ENCODE assay signal across 1 cellular context in the genomic region with DNA sequence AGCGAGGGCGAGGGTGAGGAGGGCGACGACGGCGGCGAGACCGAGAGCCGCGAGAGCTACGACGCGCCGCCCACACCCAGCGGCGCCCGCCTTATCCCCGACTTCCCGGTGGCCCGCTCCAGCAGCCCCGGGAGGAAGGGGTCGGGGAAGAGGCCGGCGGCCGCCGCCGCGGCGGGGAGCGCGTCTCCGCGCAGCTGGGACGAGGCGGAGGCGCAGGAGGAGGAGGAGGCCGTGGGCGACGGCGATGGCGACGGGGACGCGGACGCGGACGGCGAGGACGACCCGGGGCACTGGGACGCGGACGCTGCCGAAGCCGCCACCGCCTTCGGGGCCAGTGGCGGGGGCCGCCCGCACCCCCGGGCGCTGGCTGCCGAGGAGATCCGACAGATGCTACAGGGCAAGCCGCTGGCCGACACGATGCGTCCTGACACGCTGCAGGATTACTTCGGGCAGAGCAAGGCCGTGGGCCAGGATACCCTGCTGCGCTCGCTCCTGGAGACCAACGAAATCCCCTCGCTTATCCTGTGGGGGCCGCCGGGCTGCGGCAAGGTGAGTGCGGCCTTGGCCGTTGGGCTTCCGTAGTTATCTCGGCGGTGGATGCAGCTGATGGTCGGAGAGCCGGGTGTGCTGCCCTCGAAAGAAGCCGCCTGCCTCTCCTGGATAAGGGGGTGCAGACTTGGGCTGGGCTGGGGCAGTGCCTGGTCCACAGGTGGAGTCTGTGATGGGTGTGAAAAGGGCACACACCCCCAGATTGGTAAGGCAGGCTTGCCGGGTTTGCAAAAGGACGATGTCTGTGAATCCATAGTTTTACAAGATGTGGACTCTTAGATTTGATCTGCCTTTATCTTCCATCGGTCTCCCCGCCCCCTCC.
TF ChIP-seq lines count a peak whose summit lies in the region.

No MANE protein-coding gene starts in this region.

TF ChIP-seq in HepG2, 621 proteins besides CTCF, POLR2A, EP300 and RAD21 (continued from another document and continues in another):
- TF ChIP-seq ZNF484 (CRISPR knock-in tag; IDR thresholded peaks at IDR 0.05; ENCODE audit: borderline replicate concordance, low read depth) = no peak
- no peak; the same call in 1 of the 2 replicates for TF ChIP-seq ZBTB2 (CRISPR knock-in tag; IDR thresholded peaks at IDR 0.05; ENCODE audit: low read depth)
- TF ChIP-seq NR0B2 (CRISPR knock-in tag; IDR thresholded peaks at IDR 0.05) = peak; percentile 19; the same call in 1 of the 2 replicates
- TF ChIP-seq FOXP4 (CRISPR knock-in tag; IDR thresholded peaks at IDR 0.05) = no peak
- peak; percentile 62; the same call in 1 of the 2 replicates for TF ChIP-seq ZNF232 (CRISPR knock-in tag; IDR thresholded peaks at IDR 0.05; ENCODE audit: borderline replicate concordance)
- TF ChIP-seq CEBPG (CRISPR knock-in tag; IDR thresholded peaks at IDR 0.05) = no peak
- 0 out of 2 replicates have a peak, but pooled peaks have one; percentile 81 for TF ChIP-seq ZNF138 (CRISPR knock-in tag; IDR thresholded peaks at IDR 0.05; ENCODE audit: low read depth)
- peak; percentile 48; the same call in 1 of the 2 replicates for TF ChIP-seq SRY (CRISPR knock-in tag; IDR thresholded peaks at IDR 0.05)
- no peak; the same call in 1 of the 2 replicates for TF ChIP-seq ZNF441 (CRISPR knock-in tag; IDR thresholded peaks at IDR 0.05; ENCODE audit: borderline replicate concordance)
- TF ChIP-seq, protein P1, sequence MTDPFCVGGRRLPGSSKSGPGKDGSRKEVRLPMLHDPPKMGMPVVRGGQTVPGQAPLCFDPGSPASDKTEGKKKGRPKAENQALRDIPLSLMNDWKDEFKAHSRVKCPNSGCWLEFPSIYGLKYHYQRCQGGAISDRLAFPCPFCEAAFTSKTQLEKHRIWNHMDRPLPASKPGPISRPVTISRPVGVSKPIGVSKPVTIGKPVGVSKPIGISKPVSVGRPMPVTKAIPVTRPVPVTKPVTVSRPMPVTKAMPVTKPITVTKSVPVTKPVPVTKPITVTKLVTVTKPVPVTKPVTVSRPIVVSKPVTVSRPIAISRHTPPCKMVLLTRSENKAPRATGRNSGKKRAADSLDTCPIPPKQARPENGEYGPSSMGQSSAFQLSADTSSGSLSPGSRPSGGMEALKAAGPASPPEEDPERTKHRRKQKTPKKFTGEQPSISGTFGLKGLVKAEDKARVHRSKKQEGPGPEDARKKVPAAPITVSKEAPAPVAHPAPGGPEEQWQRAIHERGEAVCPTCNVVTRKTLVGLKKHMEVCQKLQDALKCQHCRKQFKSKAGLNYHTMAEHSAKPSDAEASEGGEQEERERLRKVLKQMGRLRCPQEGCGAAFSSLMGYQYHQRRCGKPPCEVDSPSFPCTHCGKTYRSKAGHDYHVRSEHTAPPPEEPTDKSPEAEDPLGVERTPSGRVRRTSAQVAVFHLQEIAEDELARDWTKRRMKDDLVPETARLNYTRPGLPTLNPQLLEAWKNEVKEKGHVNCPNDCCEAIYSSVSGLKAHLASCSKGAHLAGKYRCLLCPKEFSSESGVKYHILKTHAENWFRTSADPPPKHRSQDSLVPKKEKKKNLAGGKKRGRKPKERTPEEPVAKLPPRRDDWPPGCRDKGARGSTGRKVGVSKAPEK (CRISPR knock-in tag; IDR thresholded peaks at IDR 0.05; ENCODE audit: borderline replicate concordance) = no peak
- no peak for TF ChIP-seq HCFC1 (IDR thresholded peaks at IDR 0.05; ENCODE audit: low read depth, low read length)
- no peak for TF ChIP-seq ZNF326 (CRISPR knock-in tag; IDR thresholded peaks at IDR 0.05; ENCODE audit: borderline replicate concordance)
- TF ChIP-seq ZGPAT (CRISPR knock-in tag; IDR thresholded peaks at IDR 0.05) = no peak
- TF ChIP-seq TCF12 (IDR thresholded peaks at IDR 0.05) = no peak
- TF ChIP-seq TCF12 (CRISPR knock-in tag; IDR thresholded peaks at IDR 0.05) = no peak
- TF ChIP-seq PAF1 (CRISPR knock-in tag; IDR thresholded peaks at IDR 0.05) = no peak
- TF ChIP-seq, protein P2, sequence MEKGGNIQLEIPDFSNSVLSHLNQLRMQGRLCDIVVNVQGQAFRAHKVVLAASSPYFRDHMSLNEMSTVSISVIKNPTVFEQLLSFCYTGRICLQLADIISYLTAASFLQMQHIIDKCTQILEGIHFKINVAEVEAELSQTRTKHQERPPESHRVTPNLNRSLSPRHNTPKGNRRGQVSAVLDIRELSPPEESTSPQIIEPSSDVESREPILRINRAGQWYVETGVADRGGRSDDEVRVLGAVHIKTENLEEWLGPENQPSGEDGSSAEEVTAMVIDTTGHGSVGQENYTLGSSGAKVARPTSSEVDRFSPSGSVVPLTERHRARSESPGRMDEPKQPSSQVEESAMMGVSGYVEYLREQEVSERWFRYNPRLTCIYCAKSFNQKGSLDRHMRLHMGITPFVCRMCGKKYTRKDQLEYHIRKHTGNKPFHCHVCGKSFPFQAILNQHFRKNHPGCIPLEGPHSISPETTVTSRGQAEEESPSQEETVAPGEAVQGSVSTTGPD (CRISPR knock-in tag; IDR thresholded peaks at IDR 0.05) = no peak
- TF ChIP-seq ZNF782 (CRISPR knock-in tag; IDR thresholded peaks at IDR 0.05; ENCODE audit: borderline replicate concordance) = no peak
- no peak for TF ChIP-seq SIX4 (CRISPR knock-in tag; IDR thresholded peaks at IDR 0.05)
- TF ChIP-seq HDAC2 (CRISPR knock-in tag; IDR thresholded peaks at IDR 0.05) = no peak
- no peak for TF ChIP-seq ZBTB20 (CRISPR knock-in tag; IDR thresholded peaks at IDR 0.05; ENCODE audit: borderline replicate concordance, low read depth)
- TF ChIP-seq, protein P3, sequence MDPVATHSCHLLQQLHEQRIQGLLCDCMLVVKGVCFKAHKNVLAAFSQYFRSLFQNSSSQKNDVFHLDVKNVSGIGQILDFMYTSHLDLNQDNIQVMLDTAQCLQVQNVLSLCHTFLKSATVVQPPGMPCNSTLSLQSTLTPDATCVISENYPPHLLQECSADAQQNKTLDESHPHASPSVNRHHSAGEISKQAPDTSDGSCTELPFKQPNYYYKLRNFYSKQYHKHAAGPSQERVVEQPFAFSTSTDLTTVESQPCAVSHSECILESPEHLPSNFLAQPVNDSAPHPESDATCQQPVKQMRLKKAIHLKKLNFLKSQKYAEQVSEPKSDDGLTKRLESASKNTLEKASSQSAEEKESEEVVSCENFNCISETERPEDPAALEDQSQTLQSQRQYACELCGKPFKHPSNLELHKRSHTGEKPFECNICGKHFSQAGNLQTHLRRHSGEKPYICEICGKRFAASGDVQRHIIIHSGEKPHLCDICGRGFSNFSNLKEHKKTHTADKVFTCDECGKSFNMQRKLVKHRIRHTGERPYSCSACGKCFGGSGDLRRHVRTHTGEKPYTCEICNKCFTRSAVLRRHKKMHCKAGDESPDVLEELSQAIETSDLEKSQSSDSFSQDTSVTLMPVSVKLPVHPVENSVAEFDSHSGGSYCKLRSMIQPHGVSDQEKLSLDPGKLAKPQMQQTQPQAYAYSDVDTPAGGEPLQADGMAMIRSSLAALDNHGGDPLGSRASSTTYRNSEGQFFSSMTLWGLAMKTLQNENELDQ (CRISPR knock-in tag; IDR thresholded peaks at IDR 0.05; ENCODE audit: borderline replicate concordance) = no peak
- TF ChIP-seq MTF1 (CRISPR knock-in tag; IDR thresholded peaks at IDR 0.05) = no peak
- TF ChIP-seq POLR2G (IDR thresholded peaks at IDR 0.05; ENCODE audit: low read depth, low read length) = no peak
- TF ChIP-seq SNAI1 (CRISPR knock-in tag; IDR thresholded peaks at IDR 0.05; ENCODE audit: borderline replicate concordance) = peak; percentile 46; the same call in 1 of the 2 replicates
- TF ChIP-seq, protein P4, sequence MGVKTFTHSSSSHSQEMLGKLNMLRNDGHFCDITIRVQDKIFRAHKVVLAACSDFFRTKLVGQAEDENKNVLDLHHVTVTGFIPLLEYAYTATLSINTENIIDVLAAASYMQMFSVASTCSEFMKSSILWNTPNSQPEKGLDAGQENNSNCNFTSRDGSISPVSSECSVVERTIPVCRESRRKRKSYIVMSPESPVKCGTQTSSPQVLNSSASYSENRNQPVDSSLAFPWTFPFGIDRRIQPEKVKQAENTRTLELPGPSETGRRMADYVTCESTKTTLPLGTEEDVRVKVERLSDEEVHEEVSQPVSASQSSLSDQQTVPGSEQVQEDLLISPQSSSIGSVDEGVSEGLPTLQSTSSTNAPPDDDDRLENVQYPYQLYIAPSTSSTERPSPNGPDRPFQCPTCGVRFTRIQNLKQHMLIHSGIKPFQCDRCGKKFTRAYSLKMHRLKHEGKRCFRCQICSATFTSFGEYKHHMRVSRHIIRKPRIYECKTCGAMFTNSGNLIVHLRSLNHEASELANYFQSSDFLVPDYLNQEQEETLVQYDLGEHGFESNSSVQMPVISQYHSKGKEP (CRISPR knock-in tag; IDR thresholded peaks at IDR 0.05) = no peak
- TF ChIP-seq SMYD3 (CRISPR knock-in tag; IDR thresholded peaks at IDR 0.05) = no peak
- peak; percentile 80; the same call in 1 of the 2 replicates for TF ChIP-seq TFAP4 (IDR thresholded peaks at IDR 0.05; ENCODE audit: borderline replicate concordance, low read depth)
- 0 out of 2 replicates have a peak, but pooled peaks have one; percentile 46 for TF ChIP-seq BCL3 (CRISPR knock-in tag; IDR thresholded peaks at IDR 0.05)
- TF ChIP-seq KDM3A (CRISPR knock-in tag; IDR thresholded peaks at IDR 0.05; ENCODE audit: low read depth) = no peak; the same call in 1 of the 2 replicates
- TF ChIP-seq GABPA (IDR thresholded peaks at IDR 0.05; ENCODE audit: low read depth, low read length) = no peak
- no peak for TF ChIP-seq GABPA (CRISPR knock-in tag; IDR thresholded peaks at IDR 0.05; ENCODE audit: low read depth)
- no peak for TF ChIP-seq ZNF605 (CRISPR knock-in tag; IDR thresholded peaks at IDR 0.05)
- TF ChIP-seq RFX5 (IDR thresholded peaks at IDR 0.05; ENCODE audit: low read depth, low read length) = no peak
- no peak for TF ChIP-seq GMEB1 (CRISPR knock-in tag; IDR thresholded peaks at IDR 0.05; ENCODE audit: borderline replicate concordance)
